In the genomic region with DNA sequence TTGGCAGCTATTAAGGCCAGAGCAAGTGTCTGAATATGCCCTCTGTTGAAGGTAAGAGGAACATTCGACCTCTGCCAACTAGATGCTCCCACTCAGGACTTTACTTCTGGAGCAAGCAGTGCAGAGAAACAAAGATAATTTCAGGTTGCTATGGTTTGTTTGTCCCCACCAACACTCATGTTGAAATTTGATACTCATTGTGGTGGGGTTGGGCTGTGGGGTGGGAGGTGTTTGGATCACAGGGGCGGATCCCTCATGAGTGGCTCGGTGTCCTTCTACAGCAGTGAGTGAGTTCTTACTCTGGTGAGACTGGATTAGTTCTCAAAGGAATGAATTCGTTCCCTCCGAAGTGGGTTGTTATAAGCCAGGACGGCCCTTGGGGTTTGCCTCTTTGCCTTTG, we compare ENCODE assay signal across 24 cellular contexts. TPM values are rescaled to one million over a fixed set of nuclear protein-coding genes. Genes with fewer than 3 reads are reported as not detected.
"Had no signal": no experiment of that assay in that cellular context is flagged by ENCODE, and none has a peak within 500 bp of the region (broad histone marks: within the 10 kb centered on the region; RNA-seq: fewer than 3 reads in every experiment).

No MANE protein-coding gene starts in this region.

- H3K4me2 ChIP-seq: smooth muscle cell had no signal

- ATAC-seq: left lobe of liver, psoas muscle, sciatic nerve had no signal

- DNase-seq: activated CD4-positive, alpha-beta T cell treated with anti-CD3 and anti-CD28 coated beads for 1 hour; activated CD8-positive, alpha-beta memory T cell treated with anti-CD3 and anti-CD28 coated beads for 24 hours; activated CD8-positive, alpha-beta memory T cell treated with anti-CD3 and anti-CD28 coated beads, Interleukin-2, amount 50 U/mL, for 48 hours; activated effector memory CD4-positive, alpha-beta T cell treated with Interleukin-2 at 50 U/mL for 16 hours; activated naive CD4-positive, alpha-beta T cell treated with anti-CD3 and anti-CD28 coated beads, Interleukin-2, amount 50 U/mL, for 16 hours; activated T-cell treated with anti-CD3 and anti-CD28 coated beads, Interleukin-2, amount 50 U/mL, for 48 hours; cortex of kidney; erythroblast; foreskin melanocyte; glutamatergic neuron; hippocampal formation; psoas muscle; stimulated activated CD4-positive, alpha-beta T cell treated with anti-CD3 and anti-CD28 coated beads, Interleukin-4, amount 100 ng/mL, for 1 hour; stomach; WERI-Rb-1 had no signal

- H3K9me3 ChIP-seq: ascending aorta, psoas muscle, stomach had no signal

- H3K27ac ChIP-seq: ascending aorta, psoas muscle, stomach, WERI-Rb-1 had no signal

- H3K27me3 ChIP-seq: ascending aorta, stomach had no signal

- H3K36me3 Mint-ChIP-seq: type B pancreatic cell had no signal

- H3K9me3 Mint-ChIP-seq: neural crest cell, type B pancreatic cell had no signal

- H3K4me3 Mint-ChIP-seq: neural crest cell, type B pancreatic cell had no signal

- H3K4me1 ChIP-seq: ascending aorta, psoas muscle, stomach had no signal

- H3K4me1 Mint-ChIP-seq: neural crest cell had no signal

- H3K27ac Mint-ChIP-seq: type B pancreatic cell had no signal

- H3K36me3 ChIP-seq: ascending aorta, stomach, WERI-Rb-1 had no signal

- H3K4me3 ChIP-seq: ascending aorta, psoas muscle, smooth muscle cell, stomach had no signal

RNA-seq across cellular contexts. Expression of a gene that starts 12.0 kb away (rescaled TPM):
- total RNA-seq: ascending aorta, left lobe of liver, neural crest cell, osteocyte, psoas muscle, sciatic nerve, smooth muscle cell, stomach, temporal lobe had no signal
- polyA plus RNA-seq: keratinocyte, psoas muscle, smooth muscle cell, stomach had no signal

RNA-seq across cellular contexts. Expression of a gene that starts 29.4 kb away (rescaled TPM):
- total RNA-seq: ascending aorta, left lobe of liver, neural crest cell, osteocyte, psoas muscle, sciatic nerve, smooth muscle cell, stomach had no signal
- polyA plus RNA-seq: keratinocyte, psoas muscle, smooth muscle cell, stomach had no signal

RNA-seq across cellular contexts. Expression of a gene that starts 38.4 kb away (rescaled TPM):
- total RNA-seq: ascending aorta, left lobe of liver, neural crest cell, osteocyte, psoas muscle, sciatic nerve, smooth muscle cell, stomach, temporal lobe had no signal
- polyA plus RNA-seq: keratinocyte, psoas muscle, smooth muscle cell, stomach had no signal
